7 cellular contexts compared by ENCODE assay signal in the genomic region with DNA sequence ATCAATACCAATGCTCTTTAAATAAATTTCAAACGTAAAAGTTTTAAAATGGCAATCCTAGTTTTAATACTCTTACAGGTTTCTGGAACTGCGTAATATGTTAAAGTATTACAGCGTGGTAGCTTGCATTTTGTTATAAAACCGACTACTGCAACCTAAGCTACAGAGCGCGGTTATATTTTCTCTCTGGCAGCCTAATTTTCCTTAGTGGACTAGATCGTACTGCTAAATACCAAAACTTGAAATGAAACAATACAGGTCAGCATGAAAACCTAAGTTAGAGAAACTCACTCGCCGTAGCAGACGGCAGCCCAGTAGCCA. TPM values are rescaled to one million over a fixed set of nuclear protein-coding genes. Genes with fewer than 3 reads are reported as not detected.
DNase-seq lines count a peak whose midpoint lies in the region; ATAC-seq, FAIRE-seq and TF ChIP-seq lines count a peak whose summit lies in the region.

No MANE protein-coding gene starts in this region.

- H3K27ac ChIP-seq in HUES6 (ENCODE audit: low read depth, low read length) (no peak overlapping the region), kidney (ENCODE audit: low read depth in 2 of 2, low read length in 2 of 2) (peak overlapping the region; percentile 70 to 79), substantia nigra (ENCODE audit: low read depth, low read length, poor library complexity, severe bottlenecking) (peak overlapping the region; percentile 78)

- H3K27me3 ChIP-seq in HUES6 (ENCODE audit: control insufficient read depth, insufficient read depth, low read length) = peaks cover 81% of the 10 kb centered on the region

- peak overlapping the region; percentile 87 for H3K27ac Mint-ChIP-seq in activated naive CD8-positive, alpha-beta T cell treated with anti-CD3 and anti-CD28 coated beads, Interleukin-2, amount 10 ng/mL, durations not matched to agents 7 days and 5 days

- no peak for DNase-seq in activated naive CD8-positive, alpha-beta T cell treated with anti-CD3 and anti-CD28 coated beads, Interleukin-2, amount 10 ng/mL, durations not matched to agents 7 days and 5 days
- DNase-seq in kidney (no peak), substantia nigra (lab: John Stamatoyannopoulos, UW) (no peak), HK-2 (ENCODE audit: unreplicated experiment) (no peak), ACHN (no peak), NCI-H524 treated with DMSO at 0.1 percent for 48 hours (lab: John Stamatoyannopoulos, UW) (no peak)

- H3K9ac ChIP-seq in HUES6 (ENCODE audit: low read length) (no peak overlapping the region), kidney (ENCODE audit: low read length in 2 of 2) (peak overlapping the region; percentile 11 to 73)

- in situ Hi-C loops in ACHN (cut with HindIII; ENCODE audit: low pct_ligation_motif_present, low pct_unique_long_range_greater_than_20kb, low sequenced_read_pairs) = no loop called here

- no peak for FAIRE-seq in kidney (lab: Jason Lieb, UNC)

- H3K4me3 ChIP-seq in HUES6 (ENCODE audit: low read depth, low read length) = peak overlapping the region; percentile 14
- H3K4me3 ChIP-seq in kidney (ENCODE audit: low read length in 2 of 2) = peak overlapping the region; percentile 75 to 85

- intact Hi-C loops in kidney (cut with DNase I) = no loop called here

- ATAC-seq in activated naive CD8-positive, alpha-beta T cell treated with anti-CD3 and anti-CD28 coated beads, Interleukin-2, amount 10 ng/mL, durations not matched to agents 7 days and 5 days (ENCODE audit: low read depth) = no peak

- H3K9me3 ChIP-seq in HUES6 (ENCODE audit: control insufficient read depth, insufficient read depth, low read depth, low read length) (no peaks in the 10 kb centered on the region), kidney (ENCODE audit: control insufficient read depth in 1 of 2, low read length in 2 of 2) (no peaks in the 10 kb centered on the region)

- POLR2A ChIA-PET in activated naive CD8-positive, alpha-beta T cell treated with anti-CD3 and anti-CD28 coated beads, Interleukin-2, amount 10 ng/mL, durations not matched to agents 7 days and 5 days (lab: Charles Lee) = interaction anchor here (0.5 to 1.4 kb wide), 6 partner anchors 11 to 263 kb away, joined by 3 to 8 read pairs (median 3); no protein-coding TSS in a partner anchor

- no peaks in the 10 kb centered on the region for H3K27me3 Mint-ChIP-seq in activated naive CD8-positive, alpha-beta T cell treated with anti-CD3 and anti-CD28 coated beads, Interleukin-2, amount 10 ng/mL, durations not matched to agents 7 days and 5 days

- peaks cover 4% of the 10 kb centered on the region for H3K4me1 ChIP-seq in HUES6 (ENCODE audit: control insufficient read depth, insufficient read depth, low read length)
- peaks cover 5 to 6% of the 10 kb centered on the region in 2 donors for H3K4me1 ChIP-seq in kidney (ENCODE audit: control insufficient read depth in 1 of 2, insufficient read depth in 1 of 2, low read depth in 1 of 2, low read length in 2 of 2)

- H3K36me3 ChIP-seq in HUES6 (ENCODE audit: control insufficient read depth, insufficient read depth, low read length) (peaks cover 3% of the 10 kb centered on the region), kidney (ENCODE audit: control insufficient read depth in 1 of 2, insufficient read depth in 2 of 2, low read length in 2 of 2) (peaks cover 0 to 5% of the 10 kb centered on the region in 2 donors)

- peaks cover 15% of the 10 kb centered on the region for H3K4me1 Mint-ChIP-seq in activated naive CD8-positive, alpha-beta T cell treated with anti-CD3 and anti-CD28 coated beads, Interleukin-2, amount 10 ng/mL, durations not matched to agents 7 days and 5 days

- no peak for TF ChIP-seq CTCF in kidney (IDR thresholded peaks at IDR 0.05; ENCODE audit: borderline replicate concordance, extremely low read depth, insufficient read depth)

- no peaks in the 10 kb centered on the region for H3K9me3 Mint-ChIP-seq in activated naive CD8-positive, alpha-beta T cell treated with anti-CD3 and anti-CD28 coated beads, Interleukin-2, amount 10 ng/mL, durations not matched to agents 7 days and 5 days

- peak overlapping the region; percentile 92 for H3K4me3 Mint-ChIP-seq in activated naive CD8-positive, alpha-beta T cell treated with anti-CD3 and anti-CD28 coated beads, Interleukin-2, amount 10 ng/mL, durations not matched to agents 7 days and 5 days

- peaks cover 7% of the 10 kb centered on the region for H3K36me3 Mint-ChIP-seq in activated naive CD8-positive, alpha-beta T cell treated with anti-CD3 and anti-CD28 coated beads, Interleukin-2, amount 10 ng/mL, durations not matched to agents 7 days and 5 days

RNA-seq across cellular contexts. Expression of a gene that starts 1.2 kb away (rescaled TPM):
- 10 to 100 TPM; 25.4 to 26.4 TPM for total RNA-seq in activated naive CD8-positive, alpha-beta T cell treated with anti-CD3 and anti-CD28 coated beads, Interleukin-2, amount 10 ng/mL, durations not matched to agents 7 days and 5 days
- total RNA-seq in kidney = 41.4 TPM
- polyA plus RNA-seq in kidney (ENCODE audit: insufficient read depth, low read depth, low replicate concordance) = 39.3 TPM

RNA-seq across cellular contexts. Expression of a gene that starts 1.6 kb away (rescaled TPM):
- total RNA-seq in activated naive CD8-positive, alpha-beta T cell treated with anti-CD3 and anti-CD28 coated beads, Interleukin-2, amount 10 ng/mL, durations not matched to agents 7 days and 5 days = 10 to 100 TPM; 45.9 to 50.4 TPM
- 104 TPM for total RNA-seq in kidney
- polyA plus RNA-seq in kidney (ENCODE audit: insufficient read depth, low read depth, low replicate concordance) = 44.9 TPM
